ENCODE assay signal across 8 cellular contexts in the genomic region with DNA sequence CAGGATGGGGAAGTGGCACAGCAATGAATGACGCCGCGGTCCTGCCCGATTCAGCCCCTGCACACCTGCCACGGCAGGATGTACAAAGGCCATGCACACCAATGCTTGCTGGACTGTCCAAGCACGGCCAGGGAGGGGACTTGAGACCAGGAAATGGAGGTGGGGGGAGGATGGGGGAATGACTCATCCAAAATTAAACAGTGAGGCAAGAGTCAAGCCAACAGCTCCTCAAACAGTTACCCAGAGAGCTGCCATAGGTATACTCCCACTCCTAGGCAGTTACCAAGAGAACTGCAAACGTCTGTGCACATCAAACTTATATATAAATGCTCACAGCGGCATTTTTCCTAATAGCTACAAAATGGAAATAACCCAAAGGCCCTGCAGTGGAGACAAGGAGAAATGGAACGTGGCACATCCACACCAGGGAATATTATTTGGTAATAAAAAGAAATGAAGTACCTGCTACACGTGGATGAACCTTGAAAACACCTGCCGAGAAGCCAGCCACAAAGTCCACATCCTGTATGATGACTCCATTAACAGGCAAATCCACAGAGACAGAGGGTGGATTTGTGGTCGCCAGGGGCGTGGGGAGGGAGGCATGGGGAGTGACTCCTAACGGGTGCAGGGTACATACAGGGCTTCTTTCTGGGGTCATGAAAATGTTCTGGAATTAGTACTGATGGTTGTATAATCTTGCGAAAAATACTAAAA. TPM values are rescaled to one million over a fixed set of nuclear protein-coding genes. Genes with fewer than 3 reads are reported as not detected.
A peak's percentile ranks its signal among the peaks of the same experiment; 100 is the strongest.
DNase-seq lines count a peak whose midpoint lies in the region; ATAC-seq, FAIRE-seq and TF ChIP-seq lines count a peak whose summit lies in the region.

No MANE protein-coding gene starts in this region.

- no peaks in the 10 kb centered on the region for H3K9me3 ChIP-seq in tibial nerve

- FAIRE-seq in GM12891 (lab: Jason Lieb, UNC), result peak; percentile 50

- TF ChIP-seq POLR2A in GM12891 (IDR thresholded peaks at IDR 0.05; ENCODE audit: low read depth, low read length), result no peak
- TF ChIP-seq POLR2A in tibial nerve (IDR thresholded peaks at IDR 0.05), result no peak

- DNase-seq in GM12891 (ENCODE audit: insufficient read length, low spot score) (no peak), NCI-H2196 (lab: John Stamatoyannopoulos, UW; ENCODE audit: unreplicated experiment) (peak; percentile 86), astrocyte of the spinal cord (ENCODE audit: low read depth, low spot score) (peak; percentile 90), tibial nerve (ENCODE audit: low spot score in 2 of 2) (peak in 1 of 2 donors; percentile 68), NCI-H128 (lab: John Stamatoyannopoulos, UW; ENCODE audit: unreplicated experiment) (no peak)

- H3K4me3 ChIP-seq in astrocyte of the spinal cord (ENCODE audit: low read depth, low read length) (no peak overlapping the region), tibial nerve (no peak overlapping the region)

- 67 to 72% methylated on average over 15 of the region's 15 CpGs for WGBS in tibial nerve, 2 donors

- no peaks in the 10 kb centered on the region for H3K27me3 ChIP-seq in layer of hippocampus (ENCODE audit: control insufficient read depth, insufficient read depth, low read length)
- H3K27me3 ChIP-seq in tibial nerve, result no peaks in the 10 kb centered on the region

- peaks cover 0 to 30% (median 0%) of the 10 kb centered on the region in 3 donors for H3K36me3 ChIP-seq in tibial nerve

- ATAC-seq in GM21529 (IDR thresholded peaks at IDR 0.05; ENCODE audit: unreplicated experiment) (no peak), GM18861 (IDR thresholded peaks at IDR 0.05; ENCODE audit: unreplicated experiment) (no peak)

- TF ChIP-seq CTCF in astrocyte of the spinal cord (IDR thresholded peaks at IDR 0.05; ENCODE audit: low read depth, low read length), result no peak
- TF ChIP-seq CTCF in tibial nerve (IDR thresholded peaks at IDR 0.05), result no peak

- H3K4me1 ChIP-seq in tibial nerve, result peaks cover 0 to 70% (median 45%) of the 10 kb centered on the region in 4 donors

- in situ Hi-C loops in astrocyte of the spinal cord (cut with HindIII; ENCODE audit: low sequenced_read_pairs), result no loop called here

- H3K27ac ChIP-seq in layer of hippocampus (ENCODE audit: low read depth, low read length), result peak overlapping the region; percentile 57
- H3K27ac ChIP-seq in tibial nerve, result peak overlapping the region; percentile 34 to 83 (median 70)

- TF ChIP-seq EP300 in tibial nerve (IDR thresholded peaks at IDR 0.05), result no peak

TF ChIP-seq in GM12891, 5 proteins besides CTCF, POLR2A, EP300 and RAD21:
- no peak for TF ChIP-seq POU2F2 (IDR thresholded peaks at IDR 0.05; ENCODE audit: low read depth, low read length)
- TF ChIP-seq TAF1 (IDR thresholded peaks at IDR 0.05; ENCODE audit: low read depth, low read length), result no peak
- peak; percentile 40; the same call in 1 of the 2 replicates for TF ChIP-seq SPI1 (IDR thresholded peaks at IDR 0.05; ENCODE audit: low read depth, low read length)
- TF ChIP-seq POLR2AphosphoS5 (IDR thresholded peaks at IDR 0.05; ENCODE audit: low read depth, low read length), result no peak
- no peak for TF ChIP-seq PAX5 (IDR thresholded peaks at IDR 0.05; ENCODE audit: insufficient read depth, low read length, severe bottlenecking)

RNA-seq across cellular contexts. Expression of gene VAC14, which starts 54.1 kb away (rescaled TPM):
- 18.0 TPM for polyA plus RNA-seq in GM12891 (2012; ENCODE audit: low read depth, missing spikeins)
- total RNA-seq in tibial nerve, result 10 to 100 TPM; 25.7 to 49.5 (median 40.4) TPM

Comparison
In these comparisons a context has a peak if more than half of its experiments do, and no peak if none do; other contexts are left out.
1. DNase-seq: peak in NCI-H2196 (single experiment) and astrocyte of the spinal cord (single experiment); none in GM12891 (single experiment) and NCI-H128 (single experiment).